ENCODE assay signal across 28 cellular contexts in the genomic region with DNA sequence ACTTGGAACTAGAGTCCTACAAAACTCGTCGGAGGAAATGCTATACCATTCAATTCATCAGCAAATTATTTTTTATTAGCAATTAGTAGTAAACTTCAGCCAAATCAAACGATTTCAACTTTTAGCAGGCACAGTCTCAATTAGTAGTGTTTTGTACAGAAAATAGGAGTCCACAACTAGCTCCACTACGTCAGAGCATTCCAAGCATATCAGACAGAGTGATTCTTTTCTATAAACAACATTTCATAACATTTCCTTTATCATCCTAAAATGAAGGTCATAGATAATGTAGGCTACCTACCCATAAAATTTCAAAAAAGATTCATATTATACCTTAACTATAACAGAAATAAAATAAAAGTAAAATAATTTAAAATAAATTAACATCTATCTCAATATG.
"Had no signal": no experiment of that assay in that cellular context is flagged by ENCODE, and none has a peak within 500 bp of the region (broad histone marks: within the 10 kb centered on the region; RNA-seq: fewer than 3 reads in every experiment).

No MANE protein-coding gene starts in this region.

- H3K4me1 ChIP-seq: breast epithelium, esophagus muscularis mucosa, gastrocnemius medialis, neural progenitor cell, spleen, uterus had no signal

- DNase-seq: activated CD4-positive, alpha-beta memory T cell treated with anti-CD3 and anti-CD28 coated beads for 36 hours; activated CD4-positive, alpha-beta T cell treated with anti-CD3 and anti-CD28 coated beads, Interleukin-2, amount 10 ng/mL, durations not matched to agents 24 days and 14 days; activated CD4-positive, CD25-positive, alpha-beta regulatory T cell treated with anti-CD3 and anti-CD28 coated beads, Interleukin-2, amount 50 U/mL, for 72 hours; activated CD8-positive, alpha-beta memory T cell treated with anti-CD3 and anti-CD28 coated beads, Interleukin-2, amount 50 U/mL, for 4 hours; activated gamma-delta T cell; activated naive CD4-positive, alpha-beta T cell treated with anti-CD3 and anti-CD28 coated beads, Interleukin-2, amount 10 ng/mL, durations not matched to agents 7 days and 5 days; activated naive CD8-positive, alpha-beta T cell treated with anti-CD3 and anti-CD28 coated beads, Interleukin-2, amount 10 ng/mL, durations not matched to agents 7 days and 5 days; activated T-cell treated with anti-CD3 and anti-CD28 coated beads, Interleukin-2, amount 50 U/mL, for 1 hour; amniotic stem cell; dermis blood vessel endothelial cell; effector CD4-positive, alpha-beta T cell; gastrocnemius medialis; glutamatergic neuron; kidney; naive thymus-derived CD8-positive, alpha-beta T cell; occipital lobe; right cardiac atrium; spleen; stimulated activated naive CD4-positive, alpha-beta T cell; T-helper 17 cell; T1000; uterus had no signal

- H3K9me3 ChIP-seq: gastrocnemius medialis, thoracic aorta, uterus had no signal

- H3K27ac ChIP-seq: breast epithelium, esophagus muscularis mucosa, gastrocnemius medialis, hepatocyte, neural progenitor cell, spleen, thoracic aorta, uterus had no signal

- H3K4me2 ChIP-seq: hepatocyte, neural progenitor cell had no signal

- H3K4me3 ChIP-seq: breast epithelium, esophagus muscularis mucosa, gastrocnemius medialis, hepatocyte, neural progenitor cell, spleen, thoracic aorta, uterus had no signal

- FAIRE-seq: colon, kidney had no signal

- ATAC-seq: gastrocnemius medialis; naive thymus-derived CD8-positive, alpha-beta T cell; right cardiac atrium; T-helper 17 cell had no signal

- H3K36me3 ChIP-seq: breast epithelium, esophagus muscularis mucosa, gastrocnemius medialis, neural progenitor cell, spleen, thoracic aorta, uterus had no signal

- H2AFZ ChIP-seq: hepatocyte, neural progenitor cell had no signal

- H3K27me3 ChIP-seq: breast epithelium, esophagus muscularis mucosa, gastrocnemius medialis, hepatocyte, neural progenitor cell, spleen, uterus had no signal

- H3K9ac ChIP-seq: neural progenitor cell had no signal
